In the genomic region with DNA sequence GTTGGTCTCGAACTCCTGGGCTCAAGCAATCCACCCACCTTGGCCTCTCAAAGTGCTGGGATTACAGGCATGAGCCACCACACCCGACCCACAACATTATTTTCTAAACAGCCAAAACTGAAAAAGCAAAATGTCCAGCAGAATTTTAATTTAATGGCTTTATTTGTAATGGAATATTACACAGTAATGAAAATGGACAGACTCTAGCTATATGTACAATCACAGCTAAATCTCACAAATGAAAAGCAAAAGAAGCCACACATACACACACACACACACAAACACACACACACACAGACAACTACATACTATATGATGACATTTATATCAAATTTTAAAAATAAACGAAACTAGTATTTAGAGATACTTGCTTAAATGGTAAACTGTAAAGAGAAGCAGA, we compare ENCODE assay signal across 29 cellular contexts.
"Had no signal": no experiment of that assay in that cellular context is flagged by ENCODE, and none has a peak within 500 bp of the region (broad histone marks: within the 10 kb centered on the region; RNA-seq: fewer than 3 reads in every experiment).

No MANE protein-coding gene starts in this region.

- ATAC-seq: naive thymus-derived CD4-positive, alpha-beta T cell; natural killer cell; psoas muscle; right cardiac atrium; right lobe of liver; stimulated activated memory B cell treated with anti-CD40 and anti-IgM and Interleukin-4, amounts not matched to agents 10 μg/mL and 1 μg/mL and 100 μg/mL, for 72 hours; stimulated activated naive CD8-positive, alpha-beta T cell treated with anti-CD3 and anti-CD28 coated beads, Interleukin-15, amount 100 ng/mL, for 72 hours; stimulated activated naive CD8-positive, alpha-beta T cell treated with anti-CD3 and anti-CD28 coated beads, Interleukin-15, Interleukin-2, amounts not matched to agents 100 U/mL and 50 U/mL, for 24 hours had no signal

- FAIRE-seq: small intestine, urothelium cell line had no signal

- H3K4me3 ChIP-seq: neural progenitor cell, ovary, psoas muscle, right lobe of liver, sigmoid colon, suprapubic skin, thoracic aorta, thyroid gland, tibial nerve, upper lobe of left lung, vagina had no signal

- H3K9me3 ChIP-seq: ovary, psoas muscle, right lobe of liver, sigmoid colon, suprapubic skin, thoracic aorta, thyroid gland, tibial nerve, upper lobe of left lung, vagina had no signal

- H3K27ac ChIP-seq: neural progenitor cell, ovary, parathyroid adenoma, psoas muscle, right lobe of liver, sigmoid colon, suprapubic skin, thoracic aorta, thyroid gland, tibial nerve, upper lobe of left lung, vagina had no signal

- H3K27me3 ChIP-seq: neural progenitor cell, ovary, right lobe of liver, sigmoid colon, suprapubic skin, thyroid gland, tibial nerve, upper lobe of left lung, vagina had no signal

- DNase-seq: naive thymus-derived CD4-positive, alpha-beta T cell; natural killer cell; occipital lobe; ovary; posterior cingulate gyrus; psoas muscle; right cardiac atrium; right lobe of liver; sigmoid colon; small intestine; stimulated activated CD4-positive, alpha-beta T cell treated with anti-CD3 and anti-CD28 coated beads, Interleukin-1b, Interleukin-23, amount 100 ng/mL, for 48 hours; stimulated activated CD4-positive, alpha-beta T cell treated with anti-CD3 and anti-CD28 coated beads, Interleukin-4, amount 100 ng/mL, for 1 hour; stimulated activated CD4-positive, alpha-beta T cell treated with anti-CD3 and anti-CD28 coated beads, Interleukin-4, amount 100 ng/mL, for 4 hours; stimulated activated CD8-positive, alpha-beta memory T cell treated with anti-CD3 and anti-CD28 coated beads, Interleukin-4, amount 100 ng/mL, for 48 hours; stimulated activated naive CD4-positive, alpha-beta T cell; stimulated activated naive CD8-positive, alpha-beta T cell treated with anti-CD3 and anti-CD28 coated beads, Interleukin-15, amount 100 ng/mL, for 72 hours; stimulated activated naive CD8-positive, alpha-beta T cell treated with anti-CD3 and anti-CD28 coated beads, Interleukin-15, Interleukin-2, amounts not matched to agents 100 U/mL and 50 U/mL, for 24 hours; substantia nigra; thyroid gland; trophoblast cell; upper lobe of left lung had no signal

- H3K4me2 ChIP-seq: neural progenitor cell had no signal

- H3K9ac ChIP-seq: neural progenitor cell, parathyroid adenoma had no signal

- H2AFZ ChIP-seq: neural progenitor cell, parathyroid adenoma had no signal

- H3K36me3 ChIP-seq: ovary, right lobe of liver, sigmoid colon, suprapubic skin, thoracic aorta, thyroid gland, tibial nerve, upper lobe of left lung, vagina had no signal

- H3K4me1 ChIP-seq: neural progenitor cell had no signal
